Comparison of ENCODE assay signal across 1 cellular context in the genomic region with DNA sequence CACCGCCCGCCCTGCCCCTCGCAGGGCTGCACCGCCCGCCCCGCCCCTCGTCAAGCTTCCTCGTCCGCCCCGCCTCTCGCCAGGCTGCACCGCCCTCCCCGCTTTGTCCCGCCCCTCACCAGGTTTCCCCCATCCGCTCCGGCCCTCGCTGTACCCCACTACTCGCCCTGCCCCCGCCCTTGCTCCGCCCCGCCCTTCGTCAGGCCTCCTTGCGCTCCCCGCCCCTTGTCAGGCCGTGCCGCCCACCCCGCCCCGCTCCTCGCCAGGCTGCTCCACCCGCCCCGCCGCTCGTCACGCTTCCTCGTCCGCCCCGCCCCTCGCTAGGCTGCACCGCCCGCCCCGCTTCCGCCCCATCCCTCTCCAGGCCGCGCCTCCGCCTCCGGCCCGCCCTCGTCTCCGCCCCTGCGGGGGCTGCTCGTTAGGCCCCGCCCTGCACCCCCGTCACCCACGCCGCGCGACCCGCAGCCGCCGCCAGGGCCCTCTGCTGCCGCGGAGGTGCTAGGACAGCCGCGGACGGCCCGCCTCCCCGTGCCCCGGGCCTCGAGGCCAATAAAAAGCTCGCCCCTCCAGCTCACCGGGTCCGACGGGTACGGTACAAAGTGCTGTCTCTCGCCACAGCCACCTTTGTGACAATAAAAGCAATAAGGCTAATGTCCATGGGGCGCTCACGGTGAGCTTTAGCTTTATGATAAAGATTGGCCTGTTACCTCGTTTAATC.
A peak's percentile ranks its signal among the peaks of the same experiment; 100 is the strongest.
TF ChIP-seq lines count a peak whose summit lies in the region.

No MANE protein-coding gene starts in this region.

TF ChIP-seq in HepG2, 621 proteins besides CTCF, POLR2A, EP300 and RAD21 (continued from another document and continues in another):
- TF ChIP-seq, protein P1, sequence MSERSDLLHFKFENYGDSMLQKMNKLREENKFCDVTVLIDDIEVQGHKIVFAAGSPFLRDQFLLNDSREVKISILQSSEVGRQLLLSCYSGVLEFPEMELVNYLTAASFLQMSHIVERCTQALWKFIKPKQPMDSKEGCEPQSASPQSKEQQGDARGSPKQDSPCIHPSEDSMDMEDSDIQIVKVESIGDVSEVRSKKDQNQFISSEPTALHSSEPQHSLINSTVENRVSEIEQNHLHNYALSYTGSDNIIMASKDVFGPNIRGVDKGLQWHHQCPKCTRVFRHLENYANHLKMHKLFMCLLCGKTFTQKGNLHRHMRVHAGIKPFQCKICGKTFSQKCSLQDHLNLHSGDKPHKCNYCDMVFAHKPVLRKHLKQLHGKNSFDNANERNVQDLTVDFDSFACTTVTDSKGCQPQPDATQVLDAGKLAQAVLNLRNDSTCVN (CRISPR knock-in tag; IDR thresholded peaks at IDR 0.05; ENCODE audit: borderline replicate concordance): peak; percentile 10; the same call in 1 of the 2 replicates
- TF ChIP-seq ZFP36 (IDR thresholded peaks at IDR 0.05; ENCODE audit: borderline replicate concordance, low read depth, low read length, partially characterized antibody) (no peak), AHR (CRISPR knock-in tag; IDR thresholded peaks at IDR 0.05) (no peak; the same call in 1 of the 2 replicates), MLLT10 (CRISPR knock-in tag; IDR thresholded peaks at IDR 0.05) (no peak), GATAD1 (CRISPR knock-in tag; IDR thresholded peaks at IDR 0.05) (no peak; the same call in 1 of the 2 replicates), ZNF329 (CRISPR knock-in tag; IDR thresholded peaks at IDR 0.05; ENCODE audit: low read depth) (no peak), ZNF484 (CRISPR knock-in tag; IDR thresholded peaks at IDR 0.05; ENCODE audit: borderline replicate concordance, low read depth) (no peak), FOSL1 (CRISPR knock-in tag; IDR thresholded peaks at IDR 0.05; ENCODE audit: borderline replicate concordance) (no peak), PLRG1 (conservative IDR thresholded peaks at IDR 0.05) (no peak), ZNF792 (CRISPR knock-in tag; IDR thresholded peaks at IDR 0.05) (0 out of 2 replicates have a peak, but pooled peaks have one; percentile 48), CEBPB (IDR thresholded peaks at IDR 0.05; ENCODE audit: borderline replicate concordance, low read depth, low read length) (no peak), REXO4 (CRISPR knock-in tag; IDR thresholded peaks at IDR 0.05; ENCODE audit: borderline replicate concordance) (no peak), ZNF816 (CRISPR knock-in tag; IDR thresholded peaks at IDR 0.05; ENCODE audit: borderline replicate concordance) (no peak), STAG1 (CRISPR knock-in tag; IDR thresholded peaks at IDR 0.05) (no peak), ZNF24 (IDR thresholded peaks at IDR 0.05) (no peak), NAIF1 (CRISPR knock-in tag; IDR thresholded peaks at IDR 0.05; ENCODE audit: borderline replicate concordance) (no peak), RCOR2 (CRISPR knock-in tag; IDR thresholded peaks at IDR 0.05) (no peak), HCFC1 (IDR thresholded peaks at IDR 0.05; ENCODE audit: low read depth, low read length) (peak; percentile 52), ZFP36L2 (CRISPR knock-in tag; IDR thresholded peaks at IDR 0.05) (no peak), SMARCC2 (IDR thresholded peaks at IDR 0.05) (no peak), NCOA2 (CRISPR knock-in tag; IDR thresholded peaks at IDR 0.05) (no peak), MIER3 (CRISPR knock-in tag; IDR thresholded peaks at IDR 0.05; ENCODE audit: borderline replicate concordance) (no peak), NR2F6 (IDR thresholded peaks at IDR 0.05) (no peak), NR2F6 (CRISPR knock-in tag; IDR thresholded peaks at IDR 0.05) (no peak), ZNF879 (CRISPR knock-in tag; IDR thresholded peaks at IDR 0.05) (0 out of 2 replicates have a peak, but pooled peaks have one; percentile 61), SMAD3 (CRISPR knock-in tag; IDR thresholded peaks at IDR 0.05) (no peak), HNRNPK (IDR thresholded peaks at IDR 0.05; ENCODE audit: low read depth, low read length, poor library complexity, severe bottlenecking) (peak; percentile 78), SOX13 (IDR thresholded peaks at IDR 0.05) (no peak), SOX13 (CRISPR knock-in tag; conservative IDR thresholded peaks at IDR 0.05 in 1 of 2, IDR thresholded peaks at IDR 0.05 in 1 of 2) (peak in 1 of 2 experiments; percentile 9; a peak in 1 of 4 replicates)
- TF ChIP-seq, protein P2, sequence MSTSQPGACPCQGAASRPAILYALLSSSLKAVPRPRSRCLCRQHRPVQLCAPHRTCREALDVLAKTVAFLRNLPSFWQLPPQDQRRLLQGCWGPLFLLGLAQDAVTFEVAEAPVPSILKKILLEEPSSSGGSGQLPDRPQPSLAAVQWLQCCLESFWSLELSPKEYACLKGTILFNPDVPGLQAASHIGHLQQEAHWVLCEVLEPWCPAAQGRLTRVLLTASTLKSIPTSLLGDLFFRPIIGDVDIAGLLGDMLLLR (CRISPR knock-in tag; IDR thresholded peaks at IDR 0.05): no peak
- TF ChIP-seq, protein P3, sequence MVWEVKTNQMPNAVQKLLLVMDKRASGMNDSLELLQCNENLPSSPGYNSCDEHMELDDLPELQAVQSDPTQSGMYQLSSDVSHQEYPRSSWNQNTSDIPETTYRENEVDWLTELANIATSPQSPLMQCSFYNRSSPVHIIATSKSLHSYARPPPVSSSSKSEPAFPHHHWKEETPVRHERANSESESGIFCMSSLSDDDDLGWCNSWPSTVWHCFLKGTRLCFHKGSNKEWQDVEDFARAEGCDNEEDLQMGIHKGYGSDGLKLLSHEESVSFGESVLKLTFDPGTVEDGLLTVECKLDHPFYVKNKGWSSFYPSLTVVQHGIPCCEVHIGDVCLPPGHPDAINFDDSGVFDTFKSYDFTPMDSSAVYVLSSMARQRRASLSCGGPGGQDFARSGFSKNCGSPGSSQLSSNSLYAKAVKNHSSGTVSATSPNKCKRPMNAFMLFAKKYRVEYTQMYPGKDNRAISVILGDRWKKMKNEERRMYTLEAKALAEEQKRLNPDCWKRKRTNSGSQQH (CRISPR knock-in tag; IDR thresholded peaks at IDR 0.05; ENCODE audit: low read depth): no peak
- TF ChIP-seq, protein P4, sequence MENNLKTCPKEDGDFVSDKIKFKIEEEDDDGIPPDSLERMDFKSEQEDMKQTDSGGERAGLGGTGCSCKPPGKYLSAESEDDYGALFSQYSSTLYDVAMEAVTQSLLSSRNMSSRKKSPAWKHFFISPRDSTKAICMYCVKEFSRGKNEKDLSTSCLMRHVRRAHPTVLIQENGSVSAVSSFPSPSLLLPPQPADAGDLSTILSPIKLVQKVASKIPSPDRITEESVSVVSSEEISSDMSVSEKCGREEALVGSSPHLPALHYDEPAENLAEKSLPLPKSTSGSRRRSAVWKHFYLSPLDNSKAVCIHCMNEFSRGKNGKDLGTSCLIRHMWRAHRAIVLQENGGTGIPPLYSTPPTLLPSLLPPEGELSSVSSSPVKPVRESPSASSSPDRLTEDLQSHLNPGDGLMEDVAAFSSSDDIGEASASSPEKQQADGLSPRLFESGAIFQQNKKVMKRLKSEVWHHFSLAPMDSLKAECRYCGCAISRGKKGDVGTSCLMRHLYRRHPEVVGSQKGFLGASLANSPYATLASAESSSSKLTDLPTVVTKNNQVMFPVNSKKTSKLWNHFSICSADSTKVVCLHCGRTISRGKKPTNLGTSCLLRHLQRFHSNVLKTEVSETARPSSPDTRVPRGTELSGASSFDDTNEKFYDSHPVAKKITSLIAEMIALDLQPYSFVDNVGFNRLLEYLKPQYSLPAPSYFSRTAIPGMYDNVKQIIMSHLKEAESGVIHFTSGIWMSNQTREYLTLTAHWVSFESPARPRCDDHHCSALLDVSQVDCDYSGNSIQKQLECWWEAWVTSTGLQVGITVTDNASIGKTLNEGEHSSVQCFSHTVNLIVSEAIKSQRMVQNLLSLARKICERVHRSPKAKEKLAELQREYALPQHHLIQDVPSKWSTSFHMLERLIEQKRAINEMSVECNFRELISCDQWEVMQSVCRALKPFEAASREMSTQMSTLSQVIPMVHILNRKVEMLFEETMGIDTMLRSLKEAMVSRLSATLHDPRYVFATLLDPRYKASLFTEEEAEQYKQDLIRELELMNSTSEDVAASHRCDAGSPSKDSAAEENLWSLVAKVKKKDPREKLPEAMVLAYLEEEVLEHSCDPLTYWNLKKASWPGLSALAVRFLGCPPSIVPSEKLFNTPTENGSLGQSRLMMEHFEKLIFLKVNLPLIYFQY (CRISPR knock-in tag; IDR thresholded peaks at IDR 0.05; ENCODE audit: borderline replicate concordance): peak; percentile 33; the same call in 1 of the 2 replicates
- TF ChIP-seq, protein P5, sequence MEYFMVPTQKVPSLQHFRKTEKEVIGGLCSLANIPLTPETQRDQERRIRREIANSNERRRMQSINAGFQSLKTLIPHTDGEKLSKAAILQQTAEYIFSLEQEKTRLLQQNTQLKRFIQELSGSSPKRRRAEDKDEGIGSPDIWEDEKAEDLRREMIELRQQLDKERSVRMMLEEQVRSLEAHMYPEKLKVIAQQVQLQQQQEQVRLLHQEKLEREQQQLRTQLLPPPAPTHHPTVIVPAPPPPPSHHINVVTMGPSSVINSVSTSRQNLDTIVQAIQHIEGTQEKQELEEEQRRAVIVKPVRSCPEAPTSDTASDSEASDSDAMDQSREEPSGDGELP (IDR thresholded peaks at IDR 0.05; ENCODE audit: borderline replicate concordance, low read depth): no peak
- TF ChIP-seq, protein P6, sequence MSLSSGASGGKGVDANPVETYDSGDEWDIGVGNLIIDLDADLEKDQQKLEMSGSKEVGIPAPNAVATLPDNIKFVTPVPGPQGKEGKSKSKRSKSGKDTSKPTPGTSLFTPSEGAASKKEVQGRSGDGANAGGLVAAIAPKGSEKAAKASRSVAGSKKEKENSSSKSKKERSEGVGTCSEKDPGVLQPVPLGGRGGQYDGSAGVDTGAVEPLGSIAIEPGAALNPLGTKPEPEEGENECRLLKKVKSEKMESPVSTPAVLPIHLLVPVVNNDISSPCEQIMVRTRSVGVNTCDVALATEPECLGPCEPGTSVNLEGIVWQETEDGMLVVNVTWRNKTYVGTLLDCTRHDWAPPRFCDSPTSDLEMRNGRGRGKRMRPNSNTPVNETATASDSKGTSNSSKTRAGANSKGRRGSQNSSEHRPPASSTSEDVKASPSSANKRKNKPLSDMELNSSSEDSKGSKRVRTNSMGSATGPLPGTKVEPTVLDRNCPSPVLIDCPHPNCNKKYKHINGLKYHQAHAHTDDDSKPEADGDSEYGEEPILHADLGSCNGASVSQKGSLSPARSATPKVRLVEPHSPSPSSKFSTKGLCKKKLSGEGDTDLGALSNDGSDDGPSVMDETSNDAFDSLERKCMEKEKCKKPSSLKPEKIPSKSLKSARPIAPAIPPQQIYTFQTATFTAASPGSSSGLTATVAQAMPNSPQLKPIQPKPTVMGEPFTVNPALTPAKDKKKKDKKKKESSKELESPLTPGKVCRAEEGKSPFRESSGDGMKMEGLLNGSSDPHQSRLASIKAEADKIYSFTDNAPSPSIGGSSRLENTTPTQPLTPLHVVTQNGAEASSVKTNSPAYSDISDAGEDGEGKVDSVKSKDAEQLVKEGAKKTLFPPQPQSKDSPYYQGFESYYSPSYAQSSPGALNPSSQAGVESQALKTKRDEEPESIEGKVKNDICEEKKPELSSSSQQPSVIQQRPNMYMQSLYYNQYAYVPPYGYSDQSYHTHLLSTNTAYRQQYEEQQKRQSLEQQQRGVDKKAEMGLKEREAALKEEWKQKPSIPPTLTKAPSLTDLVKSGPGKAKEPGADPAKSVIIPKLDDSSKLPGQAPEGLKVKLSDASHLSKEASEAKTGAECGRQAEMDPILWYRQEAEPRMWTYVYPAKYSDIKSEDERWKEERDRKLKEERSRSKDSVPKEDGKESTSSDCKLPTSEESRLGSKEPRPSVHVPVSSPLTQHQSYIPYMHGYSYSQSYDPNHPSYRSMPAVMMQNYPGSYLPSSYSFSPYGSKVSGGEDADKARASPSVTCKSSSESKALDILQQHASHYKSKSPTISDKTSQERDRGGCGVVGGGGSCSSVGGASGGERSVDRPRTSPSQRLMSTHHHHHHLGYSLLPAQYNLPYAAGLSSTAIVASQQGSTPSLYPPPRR (CRISPR knock-in tag; IDR thresholded peaks at IDR 0.05; ENCODE audit: borderline replicate concordance): no peak
- TF ChIP-seq, protein P7, sequence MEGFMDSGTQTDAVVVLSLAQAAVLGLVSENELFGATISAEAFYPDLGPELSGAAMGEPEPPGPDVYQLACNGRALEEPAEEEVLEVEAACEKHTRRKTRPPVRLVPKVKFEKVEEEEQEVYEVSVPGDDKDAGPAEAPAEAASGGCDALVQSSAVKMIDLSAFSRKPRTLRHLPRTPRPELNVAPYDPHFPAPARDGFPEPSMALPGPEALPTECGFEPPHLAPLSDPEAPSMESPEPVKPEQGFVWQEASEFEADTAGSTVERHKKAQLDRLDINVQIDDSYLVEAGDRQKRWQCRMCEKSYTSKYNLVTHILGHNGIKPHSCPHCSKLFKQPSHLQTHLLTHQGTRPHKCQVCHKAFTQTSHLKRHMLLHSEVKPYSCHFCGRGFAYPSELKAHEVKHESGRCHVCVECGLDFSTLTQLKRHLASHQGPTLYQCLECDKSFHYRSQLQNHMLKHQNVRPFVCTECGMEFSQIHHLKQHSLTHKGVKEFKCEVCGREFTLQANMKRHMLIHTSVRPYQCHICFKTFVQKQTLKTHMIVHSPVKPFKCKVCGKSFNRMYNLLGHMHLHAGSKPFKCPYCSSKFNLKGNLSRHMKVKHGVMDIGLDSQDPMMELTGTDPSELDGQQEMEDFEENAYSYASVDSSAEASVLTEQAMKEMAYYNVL (CRISPR knock-in tag; IDR thresholded peaks at IDR 0.05; ENCODE audit: borderline replicate concordance): no peak; the same call in 1 of the 2 replicates
- TF ChIP-seq, protein P8, sequence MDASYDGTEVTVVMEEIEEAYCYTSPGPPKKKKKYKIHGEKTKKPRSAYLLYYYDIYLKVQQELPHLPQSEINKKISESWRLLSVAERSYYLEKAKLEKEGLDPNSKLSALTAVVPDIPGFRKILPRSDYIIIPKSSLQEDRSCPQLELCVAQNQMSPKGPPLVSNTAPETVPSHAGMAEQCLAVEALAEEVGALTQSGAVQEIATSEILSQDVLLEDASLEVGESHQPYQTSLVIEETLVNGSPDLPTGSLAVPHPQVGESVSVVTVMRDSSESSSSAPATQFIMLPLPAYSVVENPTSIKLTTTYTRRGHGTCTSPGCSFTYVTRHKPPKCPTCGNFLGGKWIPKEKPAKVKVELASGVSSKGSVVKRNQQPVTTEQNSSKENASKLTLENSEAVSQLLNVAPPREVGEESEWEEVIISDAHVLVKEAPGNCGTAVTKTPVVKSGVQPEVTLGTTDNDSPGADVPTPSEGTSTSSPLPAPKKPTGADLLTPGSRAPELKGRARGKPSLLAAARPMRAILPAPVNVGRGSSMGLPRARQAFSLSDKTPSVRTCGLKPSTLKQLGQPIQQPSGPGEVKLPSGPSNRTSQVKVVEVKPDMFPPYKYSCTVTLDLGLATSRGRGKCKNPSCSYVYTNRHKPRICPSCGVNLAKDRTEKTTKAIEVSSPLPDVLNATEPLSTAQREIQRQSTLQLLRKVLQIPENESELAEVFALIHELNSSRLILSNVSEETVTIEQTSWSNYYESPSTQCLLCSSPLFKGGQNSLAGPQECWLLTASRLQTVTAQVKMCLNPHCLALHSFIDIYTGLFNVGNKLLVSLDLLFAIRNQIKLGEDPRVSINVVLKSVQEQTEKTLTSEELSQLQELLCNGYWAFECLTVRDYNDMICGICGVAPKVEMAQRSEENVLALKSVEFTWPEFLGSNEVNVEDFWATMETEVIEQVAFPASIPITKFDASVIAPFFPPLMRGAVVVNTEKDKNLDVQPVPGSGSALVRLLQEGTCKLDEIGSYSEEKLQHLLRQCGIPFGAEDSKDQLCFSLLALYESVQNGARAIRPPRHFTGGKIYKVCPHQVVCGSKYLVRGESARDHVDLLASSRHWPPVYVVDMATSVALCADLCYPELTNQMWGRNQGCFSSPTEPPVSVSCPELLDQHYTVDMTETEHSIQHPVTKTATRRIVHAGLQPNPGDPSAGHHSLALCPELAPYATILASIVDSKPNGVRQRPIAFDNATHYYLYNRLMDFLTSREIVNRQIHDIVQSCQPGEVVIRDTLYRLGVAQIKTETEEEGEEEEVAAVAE (CRISPR knock-in tag; IDR thresholded peaks at IDR 0.05; ENCODE audit: borderline replicate concordance): no peak
